11 cellular contexts compared by ENCODE assay signal in the genomic region with DNA sequence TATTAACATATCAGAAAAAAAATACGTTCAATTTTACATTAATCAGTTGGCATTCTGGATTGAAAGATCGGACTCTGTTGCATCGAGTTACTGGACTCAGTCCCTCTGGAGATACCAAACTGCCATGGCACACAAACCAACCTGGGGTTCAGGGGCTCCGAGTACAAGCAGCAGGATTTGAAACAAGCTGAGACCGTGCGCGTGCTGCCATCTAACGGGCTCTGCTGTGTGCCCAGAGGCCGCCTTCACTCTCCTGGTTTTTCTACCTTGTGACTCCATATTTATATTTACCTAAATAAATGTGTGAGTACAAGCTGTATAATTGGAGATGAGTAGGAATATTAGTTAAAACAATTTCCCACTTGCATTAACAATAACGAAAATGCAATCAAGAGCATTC. TPM values are rescaled to one million over a fixed set of nuclear protein-coding genes. Genes with fewer than 3 reads are reported as not detected.
DNase-seq lines count a peak whose midpoint lies in the region; ATAC-seq and TF ChIP-seq lines count a peak whose summit lies in the region.
"Had no signal": no experiment of that assay in that cellular context is flagged by ENCODE, and none has a peak within 500 bp of the region (broad histone marks: within the 10 kb centered on the region; RNA-seq: fewer than 3 reads in every experiment).

No MANE protein-coding gene starts in this region.

- no peak overlapping the region for H3K4me3 Mint-ChIP-seq in activated naive CD8-positive, alpha-beta T cell treated with anti-CD3 and anti-CD28 coated beads for 36 hours
- H3K4me3 Mint-ChIP-seq: B cell had no signal

- no peaks in the 10 kb centered on the region for H3K4me1 ChIP-seq in osteoblast (ENCODE audit: insufficient read depth, low read length)
- H3K4me1 ChIP-seq: parathyroid adenoma had no signal

- H3K36me3 Mint-ChIP-seq in activated naive CD8-positive, alpha-beta T cell treated with anti-CD3 and anti-CD28 coated beads for 36 hours = no peaks in the 10 kb centered on the region

- no peak overlapping the region for H3K27ac Mint-ChIP-seq in activated naive CD8-positive, alpha-beta T cell treated with anti-CD3 and anti-CD28 coated beads for 36 hours
- H3K27ac Mint-ChIP-seq: B cell had no signal

- H3K27me3 ChIP-seq in osteoblast (ENCODE audit: insufficient read depth, low read length) = peaks cover 4% of the 10 kb centered on the region

- H3K4me3 ChIP-seq in osteoblast (ENCODE audit: insufficient read depth, low read length) = no peak overlapping the region

- no peaks in the 10 kb centered on the region for H3K9me3 Mint-ChIP-seq in activated naive CD8-positive, alpha-beta T cell treated with anti-CD3 and anti-CD28 coated beads for 36 hours

- no peak overlapping the region for H3K4me2 ChIP-seq in osteoblast (ENCODE audit: insufficient read depth, low read length)

- no peaks in the 10 kb centered on the region for H3K36me3 ChIP-seq in osteoblast (ENCODE audit: insufficient read depth, low read length)

- H3K79me2 ChIP-seq in osteoblast (ENCODE audit: insufficient read depth, low read length) = no peaks in the 10 kb centered on the region
- H3K79me2 ChIP-seq: parathyroid adenoma had no signal

- H4K20me1 ChIP-seq in osteoblast (ENCODE audit: insufficient read depth, low read length) = no peaks in the 10 kb centered on the region

- peak; percentile 1 for DNase-seq in NCI-H1092 (lab: John Stamatoyannopoulos, UW)
- no peak for DNase-seq in NCI-H1092 treated with DMSO at 0.1 percent for 48 hours (lab: John Stamatoyannopoulos, UW)
- peak; percentile 49 to 81 for DNase-seq in NCI-H526 (lab: John Stamatoyannopoulos, UW)
- peak; percentile 7 for DNase-seq in cerebellar cortex (ENCODE audit: low spot score)
- no peak for DNase-seq in osteoblast (ENCODE audit: insufficient read length, low spot score, missing footprints)
- no peak for DNase-seq in activated naive CD8-positive, alpha-beta T cell treated with anti-CD3 and anti-CD28 coated beads for 36 hours
- DNase-seq: GOT3 had no signal

- peak; percentile 35 for TF ChIP-seq CTCF in osteoblast (IDR thresholded peaks at IDR 0.05; ENCODE audit: extremely low read depth, low read depth, low read length)

- peaks cover 2% of the 10 kb centered on the region for H3K4me1 Mint-ChIP-seq in activated naive CD8-positive, alpha-beta T cell treated with anti-CD3 and anti-CD28 coated beads for 36 hours
- H3K4me1 Mint-ChIP-seq: B cell had no signal

- ATAC-seq in HG02870 (IDR thresholded peaks at IDR 0.05; ENCODE audit: unreplicated experiment) (no peak), HG03378 (IDR thresholded peaks at IDR 0.05; ENCODE audit: unreplicated experiment) (no peak)

- H3K9me3 ChIP-seq in osteoblast (ENCODE audit: low read depth, low read length) = no peaks in the 10 kb centered on the region

- no peak overlapping the region for H2AFZ ChIP-seq in osteoblast (ENCODE audit: low read length)
- H2AFZ ChIP-seq: parathyroid adenoma had no signal

- H3K27me3 Mint-ChIP-seq in activated naive CD8-positive, alpha-beta T cell treated with anti-CD3 and anti-CD28 coated beads for 36 hours = peaks cover 30% of the 10 kb centered on the region

- no peak overlapping the region for H3K27ac ChIP-seq in osteoblast (ENCODE audit: low read depth, low read length)
- H3K27ac ChIP-seq: parathyroid adenoma had no signal

RNA-seq across cellular contexts. Expression of a gene that starts 48.2 kb away (rescaled TPM):
- total RNA-seq in osteoblast = 803 and 816 TPM in 2 replicates
- total RNA-seq in activated naive CD8-positive, alpha-beta T cell treated with anti-CD3 and anti-CD28 coated beads for 36 hours = 10 to 100 TPM; 34.3 to 35.1 TPM

Comparison
In these comparisons a context has a peak if more than half of its experiments do, and no peak if none do; other contexts are left out.
1. DNase-seq: peak in NCI-H1092 (single experiment), NCI-H526 (2 of 2) and cerebellar cortex (single experiment); none in NCI-H1092 treated with DMSO at 0.1 percent for 48 hours (single experiment), osteoblast (single experiment) and activated naive CD8-positive, alpha-beta T cell treated with anti-CD3 and anti-CD28 coated beads for 36 hours (single experiment).
2. RNA of a gene that starts 48.2 kb away (total RNA-seq): 803 to 816 TPM in osteoblast; 34.3 to 35.1 TPM in activated naive CD8-positive, alpha-beta T cell treated with anti-CD3 and anti-CD28 coated beads for 36 hours; every median in the first group is over 10 times any median in the second.